In the genomic region with DNA sequence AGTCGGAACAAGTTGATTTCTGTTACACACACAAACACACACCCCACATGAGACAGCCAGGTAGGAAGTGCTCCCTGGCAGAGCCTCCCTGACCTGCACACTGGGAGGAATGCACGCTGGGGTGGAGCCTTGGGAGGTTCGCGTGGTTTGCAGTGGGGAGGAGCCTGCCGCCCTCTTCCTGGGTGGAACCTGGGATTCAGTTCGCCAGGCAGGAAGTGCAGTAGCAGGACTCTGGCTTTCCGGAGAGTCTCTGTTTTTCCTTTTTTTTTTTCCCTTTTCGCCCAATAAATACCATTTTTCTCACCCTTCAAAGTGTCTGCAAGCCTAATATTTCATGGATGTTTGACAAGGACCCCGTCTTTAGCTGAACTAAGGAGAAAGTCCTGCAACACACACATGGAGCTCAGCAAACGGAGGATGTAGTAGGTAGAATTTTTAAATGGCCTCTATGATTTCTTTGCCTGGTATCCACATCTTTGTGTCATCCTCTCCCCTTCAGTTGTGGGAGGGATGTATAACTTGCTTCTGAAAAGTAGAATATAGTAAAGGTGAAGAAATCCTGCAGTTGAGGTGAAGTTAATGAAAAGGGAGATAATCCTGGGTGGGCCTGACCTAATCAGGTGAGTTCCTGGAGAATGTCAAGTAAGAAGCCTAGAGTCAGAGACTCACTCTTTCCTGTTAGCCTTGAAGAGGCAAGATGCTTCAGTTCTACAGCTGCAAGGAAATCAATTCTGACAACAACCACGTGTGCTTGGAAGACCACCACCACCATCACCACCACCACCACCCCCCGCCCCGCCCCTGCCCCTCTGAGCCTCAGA, we compare ENCODE assay signal across 1 cellular context.
TF ChIP-seq lines count a peak whose summit lies in the region.

No MANE protein-coding gene starts in this region.

TF ChIP-seq in H1, 55 proteins besides CTCF, POLR2A, EP300 and RAD21:
- TF ChIP-seq KDM1A (IDR thresholded peaks at IDR 0.05; ENCODE audit: borderline replicate concordance, low read length) (peak; percentile 53; the same call in 1 of the 2 replicates), FOSL1 (IDR thresholded peaks at IDR 0.05; ENCODE audit: insufficient read depth, low read depth, low read length) (no peak)
TF ChIP-seq in H1: peak in this region for 1.
